In genomic region chr16:30521873-30522641, GRCh38 we compare ENCODE assay signal across 15 cellular contexts. TPM values are rescaled to one million over a fixed set of nuclear protein-coding genes. Genes with fewer than 3 reads are reported as not detected.
A peak's percentile ranks its signal among the peaks of the same experiment; 100 is the strongest.
DNase-seq lines count a peak whose midpoint lies in the region; ATAC-seq lines count a peak whose summit lies in the region.
"Had no signal": no experiment of that assay in that cellular context is flagged by ENCODE, and none has a peak within 500 bp of the region (broad histone marks: within the 10 kb centered on the region; RNA-seq: fewer than 3 reads in every experiment).

No MANE protein-coding gene starts in this region.

- no peaks in the 10 kb centered on the region for H3K9me3 ChIP-seq in skeletal muscle tissue (ENCODE audit: control insufficient read depth in 3 of 3, low read length in 3 of 3)
- H3K9me3 ChIP-seq: upper lobe of left lung had no signal

- H3K4me1 ChIP-seq in skeletal muscle tissue (ENCODE audit: control insufficient read depth in 3 of 3, insufficient read depth in 3 of 3, low read length in 3 of 3) = peaks cover 0 to 23% (median 11%) of the 10 kb centered on the region in 3 donors

- H3K36me3 Mint-ChIP-seq in T-helper 1 cell treated with Interleukin-12 subunit alpha and Interleukin-12 subunit beta and Interleukin-4 antibody, amounts not matched to agents 30 μg/mL and 1 μg/mL, for 36 hours (ENCODE audit: low read depth) = peaks cover 41% of the 10 kb centered on the region
- H3K36me3 Mint-ChIP-seq in activated CD4-positive, alpha-beta memory T cell treated with anti-CD3 and anti-CD28 coated beads for 36 hours = peaks cover 39% of the 10 kb centered on the region
- H3K36me3 Mint-ChIP-seq in immature natural killer cell = peaks cover 8 to 44% (median 27%) of the 10 kb centered on the region in 3 donors

- peak overlapping the region; percentile 3 to 45 (median 13) for H3K9ac ChIP-seq in skeletal muscle tissue (ENCODE audit: low read depth in 1 of 3, low read length in 3 of 3)

- H3K27me3 ChIP-seq in skeletal muscle tissue (ENCODE audit: control insufficient read depth in 3 of 3, insufficient read depth in 3 of 3, low read length in 3 of 3) = peaks cover 0 to 3% (median 0%) of the 10 kb centered on the region in 3 donors
- H3K27me3 ChIP-seq: upper lobe of left lung had no signal

- H3K4me1 Mint-ChIP-seq in T-helper 1 cell treated with Interleukin-12 subunit alpha and Interleukin-12 subunit beta and Interleukin-4 antibody, amounts not matched to agents 30 μg/mL and 1 μg/mL, for 36 hours (ENCODE audit: low read depth) = peaks cover 8% of the 10 kb centered on the region
- H3K4me1 Mint-ChIP-seq in activated CD4-positive, alpha-beta memory T cell treated with anti-CD3 and anti-CD28 coated beads for 36 hours (ENCODE audit: low read depth) = peaks cover 13% of the 10 kb centered on the region
- H3K4me1 Mint-ChIP-seq in immature natural killer cell = peaks cover 26 to 28% of the 10 kb centered on the region in 2 donors

- H3K9me3 Mint-ChIP-seq in T-helper 1 cell treated with Interleukin-12 subunit alpha and Interleukin-12 subunit beta and Interleukin-4 antibody, amounts not matched to agents 30 μg/mL and 1 μg/mL, for 36 hours = no peaks in the 10 kb centered on the region
- no peaks in the 10 kb centered on the region for H3K9me3 Mint-ChIP-seq in activated CD4-positive, alpha-beta memory T cell treated with anti-CD3 and anti-CD28 coated beads for 36 hours
- no peaks in the 10 kb centered on the region for H3K9me3 Mint-ChIP-seq in immature natural killer cell

- H3K27ac Mint-ChIP-seq in T-helper 1 cell treated with Interleukin-12 subunit alpha and Interleukin-12 subunit beta and Interleukin-4 antibody, amounts not matched to agents 30 μg/mL and 1 μg/mL, for 36 hours = peak overlapping the region; percentile 21
- peak overlapping the region; percentile 40 for H3K27ac Mint-ChIP-seq in activated CD4-positive, alpha-beta memory T cell treated with anti-CD3 and anti-CD28 coated beads for 36 hours
- H3K27ac Mint-ChIP-seq in immature natural killer cell = peak overlapping the region in 5 of 6 donors; percentile 2 to 82 (median 44)

- no peak overlapping the region for H3K4me3 Mint-ChIP-seq in T-helper 1 cell treated with Interleukin-12 subunit alpha and Interleukin-12 subunit beta and Interleukin-4 antibody, amounts not matched to agents 30 μg/mL and 1 μg/mL, for 36 hours
- H3K4me3 Mint-ChIP-seq in activated CD4-positive, alpha-beta memory T cell treated with anti-CD3 and anti-CD28 coated beads for 36 hours = no peak overlapping the region
- peak overlapping the region in 2 of 5 donors; percentile 14 to 36 for H3K4me3 Mint-ChIP-seq in immature natural killer cell

- H3K27me3 Mint-ChIP-seq in T-helper 1 cell treated with Interleukin-12 subunit alpha and Interleukin-12 subunit beta and Interleukin-4 antibody, amounts not matched to agents 30 μg/mL and 1 μg/mL, for 36 hours (ENCODE audit: low read depth) = no peaks in the 10 kb centered on the region
- no peaks in the 10 kb centered on the region for H3K27me3 Mint-ChIP-seq in activated CD4-positive, alpha-beta memory T cell treated with anti-CD3 and anti-CD28 coated beads for 36 hours
- H3K27me3 Mint-ChIP-seq in immature natural killer cell (ENCODE audit: low read depth in 3 of 3) = peaks cover 1 to 20% (median 18%) of the 10 kb centered on the region in 3 donors

- DNase-seq in T-helper 1 cell (no peak), immature natural killer cell (no peak), NCI-H82 treated with DMSO at 0.1 percent for 48 hours (lab: John Stamatoyannopoulos, UW; ENCODE audit: unreplicated experiment) (no peak)
- no peak for DNase-seq in activated CD4-positive, alpha-beta memory T cell treated with anti-CD3 and anti-CD28 coated beads for 36 hours
- DNase-seq: activated CD4-positive, CD25-positive, alpha-beta regulatory T cell treated with anti-CD3 and anti-CD28 coated beads, Interleukin-2, amount 50 U/mL, for 72 hours; activated naive CD4-positive, alpha-beta T cell treated with Interleukin-2 at 50 U/mL for 16 hours; NCI-H2081; NK-92 treated with Interleukin-12 subunit alpha and Interleukin-12 subunit beta, amount 100 ng/mL, for 24 hours; upper lobe of left lung had no signal

- peaks cover 4 to 8% (median 7%) of the 10 kb centered on the region in 3 donors for H3K36me3 ChIP-seq in skeletal muscle tissue (ENCODE audit: control insufficient read depth in 3 of 3, insufficient read depth in 3 of 3, low read length in 3 of 3)

- intact Hi-C loops in activated CD4-positive, alpha-beta memory T cell treated with anti-CD3 and anti-CD28 coated beads for 36 hours (cut with micrococcal nuclease) = loop anchor here (5.0 kb wide), 1 partner anchor 35 kb away; no protein-coding TSS in a partner anchor

- CTCF ChIA-PET in activated CD4-positive, alpha-beta memory T cell treated with anti-CD3 and anti-CD28 coated beads for 36 hours (lab: Charles Lee) = interaction anchor here (0.7 to 2.1 kb wide), 2 partner anchors 76 to 93 kb away, joined by 3 to 8 read pairs; no protein-coding TSS in a partner anchor

- no peak overlapping the region for H3K27ac ChIP-seq in skeletal muscle tissue (ENCODE audit: low read depth, low read length)
- H3K27ac ChIP-seq: SK-N-MC, upper lobe of left lung had no signal

- no peak overlapping the region for H3K4me3 ChIP-seq in skeletal muscle tissue (ENCODE audit: low read length in 3 of 3)
- H3K4me3 ChIP-seq: SK-N-MC, upper lobe of left lung had no signal

- POLR2A ChIA-PET in activated CD4-positive, alpha-beta memory T cell treated with anti-CD3 and anti-CD28 coated beads for 36 hours (lab: Charles Lee) = interaction anchor here (0.6 to 1.0 kb wide), 3 partner anchors 76 to 92 kb away, joined by 3 read pairs; partner anchors contain the start of gene DCTPP1

- ATAC-seq in GM18867 (IDR thresholded peaks at IDR 0.05; ENCODE audit: unreplicated experiment) (no peak), GM18909 (IDR thresholded peaks at IDR 0.05; ENCODE audit: poor library complexity, unreplicated experiment) (no peak)

RNA-seq across cellular contexts. Expression of gene ZNF768, which starts 4.3 kb away (rescaled TPM):
- total RNA-seq in activated CD4-positive, alpha-beta memory T cell treated with anti-CD3 and anti-CD28 coated beads for 36 hours = 10 to 100 TPM; 14.2 to 14.3 TPM
- 1 to 10 TPM in 2 of 3 donors, under 1 TPM in 1; 0.15 to 1.7 (median 1.3) TPM for polyA plus RNA-seq in immature natural killer cell
- total RNA-seq in skeletal muscle tissue = 23.5 TPM

RNA-seq across cellular contexts. Expression of gene ZNF747, which starts 12.6 kb away (rescaled TPM):
- 1 to 10 TPM; 7.2 to 7.6 TPM for total RNA-seq in activated CD4-positive, alpha-beta memory T cell treated with anti-CD3 and anti-CD28 coated beads for 36 hours
- 10 to 100 TPM in 1 of 3 donors, 1 to 10 TPM in 2; 7.4 to 10.2 (median 8.3) TPM for polyA plus RNA-seq in immature natural killer cell
- total RNA-seq in skeletal muscle tissue = 8.4 TPM

RNA-seq across cellular contexts. Expression of gene ZNF764, which starts 36.1 kb away (rescaled TPM):
- total RNA-seq in activated CD4-positive, alpha-beta memory T cell treated with anti-CD3 and anti-CD28 coated beads for 36 hours = 10 to 100 TPM; 13.7 to 14.2 TPM
- 1 to 10 TPM; 1.3 to 6.3 (median 2.3) TPM for polyA plus RNA-seq in immature natural killer cell
- total RNA-seq in skeletal muscle tissue = 3.7 TPM

RNA-seq across cellular contexts. Expression of gene ZNF688, which starts 49.5 kb away (rescaled TPM):
- 1 to 10 TPM; 9.2 to 9.3 TPM for total RNA-seq in activated CD4-positive, alpha-beta memory T cell treated with anti-CD3 and anti-CD28 coated beads for 36 hours
- 10 to 100 TPM; 31.9 to 39.0 (median 33.6) TPM for polyA plus RNA-seq in immature natural killer cell
- total RNA-seq in skeletal muscle tissue = 5.7 TPM

RNA-seq across cellular contexts. Expression of gene ITGAL, which starts 49.5 kb away (rescaled TPM):
- total RNA-seq in activated CD4-positive, alpha-beta memory T cell treated with anti-CD3 and anti-CD28 coated beads for 36 hours = 100 to 1,000 TPM; 218 to 226 TPM
- 100 to 1,000 TPM; 218 to 488 (median 238) TPM for polyA plus RNA-seq in immature natural killer cell
- 4.2 TPM for total RNA-seq in skeletal muscle tissue
- total RNA-seq: LHCN-M2 had no signal
